Comparison of ENCODE assay signal across 14 cellular contexts in the genomic region with DNA sequence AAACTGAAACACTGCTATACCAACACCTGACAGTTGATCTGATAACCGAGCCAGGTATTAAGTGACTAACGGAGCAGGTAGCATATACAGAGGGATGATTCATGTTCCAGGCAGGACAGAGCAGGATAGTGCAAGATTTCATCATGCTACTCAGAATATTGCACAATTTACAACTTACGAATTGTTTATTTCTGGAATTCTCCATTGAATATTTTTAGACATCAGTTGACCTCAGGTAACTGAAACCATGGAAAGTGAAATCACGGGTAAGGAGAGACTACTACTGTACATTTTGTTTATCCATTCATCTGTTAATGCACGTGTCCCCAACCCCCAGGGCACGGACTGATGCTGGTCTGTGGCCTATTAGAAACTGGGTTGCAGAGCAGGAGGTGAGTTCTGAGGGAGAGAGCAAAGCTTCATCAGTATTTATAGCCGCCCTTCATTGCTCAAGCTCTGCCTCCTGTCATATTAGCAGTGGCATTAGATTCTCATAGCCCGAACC. TPM values are rescaled to one million over a fixed set of nuclear protein-coding genes. Genes with fewer than 3 reads are reported as not detected.
A peak's percentile ranks its signal among the peaks of the same experiment; 100 is the strongest.
DNase-seq lines count a peak whose midpoint lies in the region; FAIRE-seq and TF ChIP-seq lines count a peak whose summit lies in the region.
"Had no signal": no experiment of that assay in that cellular context is flagged by ENCODE, and none has a peak within 500 bp of the region (broad histone marks: within the 10 kb centered on the region; RNA-seq: fewer than 3 reads in every experiment).

No MANE protein-coding gene starts in this region.

- TF ChIP-seq CTCF in right atrium auricular region (IDR thresholded peaks at IDR 0.05), result no peak

- FAIRE-seq in frontal cortex (lab: Jason Lieb, UNC), result no peak
- FAIRE-seq: G401.6 had no signal

- no peaks in the 10 kb centered on the region for H3K9me3 ChIP-seq in right atrium auricular region
- H3K9me3 ChIP-seq: esophagus muscularis mucosa, spleen had no signal

- H3K4me1 ChIP-seq in right atrium auricular region, result no peaks in the 10 kb centered on the region
- H3K4me1 ChIP-seq: esophagus muscularis mucosa, spleen had no signal

- H3K4me3 ChIP-seq in right atrium auricular region, result no peak overlapping the region
- H3K4me3 ChIP-seq: esophagus muscularis mucosa, spleen had no signal

- in situ Hi-C loops in Caki2 (cut with HindIII; ENCODE audit: low pct_unique_long_range_greater_than_20kb, low sequenced_read_pairs), result no loop called here

- H3K27ac ChIP-seq in right atrium auricular region, result no peak overlapping the region
- H3K27ac ChIP-seq: esophagus muscularis mucosa, spleen had no signal

- no peaks in the 10 kb centered on the region for H3K27me3 ChIP-seq in right atrium auricular region
- H3K27me3 ChIP-seq: esophagus muscularis mucosa, spleen had no signal

- H3K36me3 ChIP-seq in right atrium auricular region, result no peaks in the 10 kb centered on the region

- DNase-seq in Caki2 (ENCODE audit: low read depth) (peak; percentile 4), OCI-M1 (lab: John Stamatoyannopoulos, UW) (peak; percentile 31), iris pigment epithelial cell (ENCODE audit: low read depth) (peak; percentile 79), midbrain (lab: John Stamatoyannopoulos, UW) (no peak), right atrium auricular region (ENCODE audit: low spot score) (no peak), frontal cortex (ENCODE audit: low spot score in 2 of 2) (no peak)
- DNase-seq: activated CD4-positive, alpha-beta T cell treated with anti-CD3 and anti-CD28 coated beads for 4 hours; activated effector memory CD4-positive, alpha-beta T cell treated with Interleukin-2 at 50 U/mL for 16 hours; C1 segment of cervical spinal cord; NCI-H1048; nephron progenitor cell; spleen had no signal

RNA-seq across cellular contexts. Expression of a gene that starts 14.5 kb away (rescaled TPM):
- 0.24 TPM in 1 of 2 replicates, not detected in the other for total RNA-seq in Caki2 (2014; rRNA removed; shearing (Covaris generic); ENCODE audit: low replicate concordance)
- total RNA-seq in right atrium auricular region (1 to 10 TPM; 1.2 to 5.3 TPM), frontal cortex (51.4 TPM)

RNA-seq across cellular contexts. Expression of a gene that starts 48.8 kb away (rescaled TPM):
- 74.1 and 101 TPM in 2 replicates for total RNA-seq in Caki2 (2014; rRNA removed; shearing (Covaris generic); ENCODE audit: low replicate concordance)
- total RNA-seq in right atrium auricular region, result 10 to 100 TPM; 24.3 to 29.3 TPM
- total RNA-seq in frontal cortex, result 36.3 TPM

RNA-seq across cellular contexts. Expression of a gene that starts 49.3 kb away (rescaled TPM):
- not detected in 2 replicates for total RNA-seq in Caki2 (2014; rRNA removed; shearing (Covaris generic); ENCODE audit: low replicate concordance)
- total RNA-seq in right atrium auricular region, result not detected
- under 0.01 TPM for total RNA-seq in frontal cortex

Comparison
In these comparisons a context has a peak if more than half of its experiments do, and no peak if none do; other contexts are left out.
1. DNase-seq: peak in Caki2 (single experiment), OCI-M1 (single experiment) and iris pigment epithelial cell (single experiment); none in midbrain (single experiment), right atrium auricular region (single experiment) and frontal cortex (0 of 2).